Comparison of ENCODE assay signal across 9 cellular contexts in the genomic region with DNA sequence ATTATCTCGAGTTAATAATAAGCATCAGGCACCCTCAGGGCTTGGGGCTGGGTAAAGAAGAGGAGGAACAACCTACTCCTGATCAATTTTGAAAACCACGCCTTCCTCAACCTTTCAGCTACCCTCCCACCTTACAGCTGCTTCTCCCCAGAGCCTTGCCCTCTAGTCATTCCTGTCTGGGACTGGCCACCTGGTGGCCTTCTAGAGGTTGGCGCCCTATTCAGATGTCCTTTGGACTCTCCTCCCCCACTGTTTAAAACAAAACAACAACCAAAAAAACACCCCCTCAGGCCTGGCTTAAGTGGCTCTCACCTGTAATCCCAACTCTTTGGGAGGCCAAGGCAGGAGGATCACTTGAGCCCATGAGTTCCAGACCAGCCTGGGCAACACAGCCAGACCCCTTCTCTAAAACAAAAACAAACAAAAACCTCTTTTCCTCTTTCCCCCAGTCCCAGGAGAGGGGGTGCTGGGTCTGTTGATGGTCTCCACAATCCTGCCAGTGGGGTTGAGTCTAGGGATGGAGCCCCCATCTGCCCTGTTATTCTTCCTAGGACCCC.
DNase-seq lines count a peak whose midpoint lies in the region; ATAC-seq and TF ChIP-seq lines count a peak whose summit lies in the region.
"Had no signal": no experiment of that assay in that cellular context is flagged by ENCODE, and none has a peak within 500 bp of the region (broad histone marks: within the 10 kb centered on the region; RNA-seq: fewer than 3 reads in every experiment).

No MANE protein-coding gene starts in this region.

- intact Hi-C loops in Right ventricle myocardium inferior (cut with DNase I): no loop called here

- no peaks in the 10 kb centered on the region for H3K9me3 ChIP-seq in RWPE2 (ENCODE audit: severe bottlenecking)

- no peaks in the 10 kb centered on the region for H3K4me1 ChIP-seq in RWPE2 (ENCODE audit: insufficient read depth, poor library complexity, severe bottlenecking)

- DNase-seq in AG09309 (ENCODE audit: low read depth) (no peak), RWPE2 (ENCODE audit: low spot score) (no peak), foreskin fibroblast (no peak), NCI-H526 treated with DMSO at 0.1 percent for 48 hours (lab: John Stamatoyannopoulos, UW) (no peak), NCI-H1417 treated with DMSO at 0.1 percent for 48 hours (lab: John Stamatoyannopoulos, UW) (no peak), GM20000 (ENCODE audit: low spot score) (no peak), Right ventricle myocardium inferior (ENCODE audit: missing footprints) (no peak)
- DNase-seq: activated naive CD8-positive, alpha-beta T cell treated with anti-CD3 and anti-CD28 coated beads, Interleukin-2, amount 10 ng/mL, durations not matched to agents 7 days and 5 days had no signal

- no peaks in the 10 kb centered on the region for H3K27me3 ChIP-seq in RWPE2 (ENCODE audit: insufficient read depth, poor library complexity, severe bottlenecking)

- TF ChIP-seq CTCF in AG09309 (IDR thresholded peaks at IDR 0.05; ENCODE audit: control insufficient read depth, insufficient read depth, low read depth, low read length, missing control alignments) (peak; percentile 24), RWPE2 (IDR thresholded peaks at IDR 0.05; ENCODE audit: poor library complexity, severe bottlenecking) (peak; percentile 23), foreskin fibroblast (IDR thresholded peaks at IDR 0.05; ENCODE audit: low read depth, low read length) (peak; percentile 17), GM20000 (IDR thresholded peaks at IDR 0.05; ENCODE audit: extremely low read depth, missing control alignments) (no peak)

- H3K4me3 ChIP-seq in AG09309 (ENCODE audit: control insufficient read depth, low read depth, low read length) (no peak overlapping the region), RWPE2 (ENCODE audit: severe bottlenecking) (no peak overlapping the region), foreskin fibroblast (ENCODE audit: low read depth in 1 of 2, low read length in 2 of 2) (no peak overlapping the region)

- H3K27ac ChIP-seq in RWPE2 (ENCODE audit: poor library complexity, severe bottlenecking): no peak overlapping the region

- no peaks in the 10 kb centered on the region for H3K36me3 ChIP-seq in RWPE2 (ENCODE audit: low read depth)

- ATAC-seq in GM19467 (IDR thresholded peaks at IDR 0.05; ENCODE audit: unreplicated experiment) (peak; percentile 57), RWPE2 (ENCODE audit: low read depth) (peak; percentile 62; the same call in 1 of the 3 replicates), Right ventricle myocardium inferior (no peak)
